8 cellular contexts compared by ENCODE assay signal in genomic region chr20:35953411-35954199, GRCh38. TPM values are rescaled to one million over a fixed set of nuclear protein-coding genes. Genes with fewer than 3 reads are reported as not detected.
DNase-seq lines count a peak whose midpoint lies in the region; TF ChIP-seq lines count a peak whose summit lies in the region.

No MANE protein-coding gene starts in this region.

- H3K36me3 ChIP-seq in GM23248 (ENCODE audit: low read depth), result no peaks in the 10 kb centered on the region; the same call in 1 of the 2 replicates
- H3K36me3 ChIP-seq in MG63, result peaks cover 40% of the 10 kb centered on the region
- no peaks in the 10 kb centered on the region for H3K36me3 ChIP-seq in liver (ENCODE audit: control insufficient read depth in 4 of 4, insufficient read depth in 3 of 4, low read depth in 1 of 4, low read length in 3 of 4)

- intact Hi-C loops in activated CD4-positive, alpha-beta T cell treated with anti-CD3 and anti-CD28 coated beads, Interleukin-2, amount 10 ng/mL, durations not matched to agents 24 days and 14 days (cut with micrococcal nuclease), result loop anchor here (1.0 to 10.0 kb wide), 10 partner anchors 59 to 1591 kb away; partner anchors contain the start of genes CEP250, CPNE1, ITCH and MMP24OS

- DNase-seq in EH (ENCODE audit: low read depth) (peak; percentile 61), GM23248 (peak; percentile 76), MG63 (peak; percentile 53), NCI-H510A treated with DMSO at 0.1 percent for 48 hours (lab: John Stamatoyannopoulos, UW) (no peak)
- DNase-seq in activated CD4-positive, alpha-beta T cell treated with anti-CD3 and anti-CD28 coated beads, Interleukin-2, amount 10 ng/mL, durations not matched to agents 24 days and 14 days, result peak; percentile 93
- peak; percentile 26 to 60 (median 30) for DNase-seq in stimulated activated CD4-positive, alpha-beta T cell treated with anti-CD3 and anti-CD28 coated beads, TNF-alpha, amount 100 ng/mL, for 24 hours (ENCODE audit: low read depth in 3 of 3)

- no peaks in the 10 kb centered on the region for H3K27me3 ChIP-seq in GM23248 (replicated peaks; ENCODE audit: insufficient read depth)
- no peaks in the 10 kb centered on the region for H3K27me3 ChIP-seq in MG63
- no peaks in the 10 kb centered on the region for H3K27me3 ChIP-seq in liver (ENCODE audit: control insufficient read depth in 4 of 4, insufficient read depth in 4 of 4, low read length in 3 of 4)

- H3K4me3 Mint-ChIP-seq in activated CD4-positive, alpha-beta T cell treated with anti-CD3 and anti-CD28 coated beads, Interleukin-2, amount 10 ng/mL, durations not matched to agents 24 days and 14 days, result peak overlapping the region; percentile 100

- H3K4me1 ChIP-seq in GM23248 (ENCODE audit: insufficient read depth) (peaks cover 18% of the 10 kb centered on the region), liver (ENCODE audit: control insufficient read depth in 4 of 4, insufficient read depth in 4 of 4, low read length in 3 of 4) (peaks cover 0 to 27% (median 16%) of the 10 kb centered on the region in 4 donors)

- no peaks in the 10 kb centered on the region for H4K20me1 ChIP-seq in GM23248 (ENCODE audit: insufficient read depth)

- 1 to 2% methylated on average over 61 of the region's 64 CpGs for WGBS in GM23248 (ENCODE audit: low coverage in 1 of 2, low lambda C conversion rate in 2 of 2, missing lambda C conversion rate in 2 of 2), 2 experiments
- under 1% methylated on average over 64 of the region's 64 CpGs for WGBS in liver

- in situ Hi-C loops in GM23248 (cut with MboI), result no loop called here

- no peaks in the 10 kb centered on the region for H3K9me3 ChIP-seq in GM23248 (ENCODE audit: low read depth)
- no peaks in the 10 kb centered on the region for H3K9me3 ChIP-seq in MG63
- no peaks in the 10 kb centered on the region for H3K9me3 ChIP-seq in liver (ENCODE audit: control insufficient read depth in 4 of 4, low read length in 3 of 4)

- peaks cover 2% of the 10 kb centered on the region for H3K27me3 Mint-ChIP-seq in activated CD4-positive, alpha-beta T cell treated with anti-CD3 and anti-CD28 coated beads, Interleukin-2, amount 10 ng/mL, durations not matched to agents 24 days and 14 days

- peaks cover 2% of the 10 kb centered on the region for H3K36me3 Mint-ChIP-seq in activated CD4-positive, alpha-beta T cell treated with anti-CD3 and anti-CD28 coated beads, Interleukin-2, amount 10 ng/mL, durations not matched to agents 24 days and 14 days (ENCODE audit: low read depth)

- peaks cover 26% of the 10 kb centered on the region for H3F3A ChIP-seq in GM23248 (ENCODE audit: insufficient read depth)

- H3K4me1 Mint-ChIP-seq in activated CD4-positive, alpha-beta T cell treated with anti-CD3 and anti-CD28 coated beads, Interleukin-2, amount 10 ng/mL, durations not matched to agents 24 days and 14 days, result peaks cover 14% of the 10 kb centered on the region

- H3K27ac ChIP-seq in GM23248 (peak overlapping the region; percentile 87), cingulate gyrus (ENCODE audit: low read depth, low read length) (peak overlapping the region; percentile 89), liver (ENCODE audit: low read depth in 1 of 2, low read length in 2 of 2) (peak overlapping the region; percentile 95 to 98)

- H2AFZ ChIP-seq in GM23248, result peak overlapping the region; percentile 91

- no peak for TF ChIP-seq RAD21 in liver (IDR thresholded peaks at IDR 0.05)

- H3K79me2 ChIP-seq in GM23248 (ENCODE audit: insufficient read depth), result peaks cover 39% of the 10 kb centered on the region

- H3K9me3 Mint-ChIP-seq in activated CD4-positive, alpha-beta T cell treated with anti-CD3 and anti-CD28 coated beads, Interleukin-2, amount 10 ng/mL, durations not matched to agents 24 days and 14 days, result peaks cover 2% of the 10 kb centered on the region

- H3K4me3 ChIP-seq in GM23248, result peak overlapping the region; percentile 83
- H3K4me3 ChIP-seq in MG63, result peak overlapping the region; percentile 97
- H3K4me3 ChIP-seq in liver (ENCODE audit: low read depth in 1 of 3, low read length in 3 of 3), result peak overlapping the region; percentile 79 to 92 (median 89)

- peak overlapping the region; percentile 100 for H3K27ac Mint-ChIP-seq in activated CD4-positive, alpha-beta T cell treated with anti-CD3 and anti-CD28 coated beads, Interleukin-2, amount 10 ng/mL, durations not matched to agents 24 days and 14 days

- no peak for TF ChIP-seq CTCF in liver (IDR thresholded peaks at IDR 0.05; ENCODE audit: low read depth, low read length, missing input control)

- no peaks in the 10 kb centered on the region for H3K9me2 ChIP-seq in GM23248 (ENCODE audit: insufficient read depth)

- peak overlapping the region; percentile 92 for H3K9ac ChIP-seq in GM23248
- H3K9ac ChIP-seq in liver (ENCODE audit: low read depth in 1 of 2, low read length in 2 of 2), result peak overlapping the region; percentile 68 to 86

- H3K4me2 ChIP-seq in GM23248 (ENCODE audit: unreplicated experiment), result peak overlapping the region; percentile 97

TF ChIP-seq in liver, 16 proteins besides CTCF, POLR2A, EP300 and RAD21:
- no peak for TF ChIP-seq HNF4G (IDR thresholded peaks at IDR 0.05)
- TF ChIP-seq, protein P1, sequence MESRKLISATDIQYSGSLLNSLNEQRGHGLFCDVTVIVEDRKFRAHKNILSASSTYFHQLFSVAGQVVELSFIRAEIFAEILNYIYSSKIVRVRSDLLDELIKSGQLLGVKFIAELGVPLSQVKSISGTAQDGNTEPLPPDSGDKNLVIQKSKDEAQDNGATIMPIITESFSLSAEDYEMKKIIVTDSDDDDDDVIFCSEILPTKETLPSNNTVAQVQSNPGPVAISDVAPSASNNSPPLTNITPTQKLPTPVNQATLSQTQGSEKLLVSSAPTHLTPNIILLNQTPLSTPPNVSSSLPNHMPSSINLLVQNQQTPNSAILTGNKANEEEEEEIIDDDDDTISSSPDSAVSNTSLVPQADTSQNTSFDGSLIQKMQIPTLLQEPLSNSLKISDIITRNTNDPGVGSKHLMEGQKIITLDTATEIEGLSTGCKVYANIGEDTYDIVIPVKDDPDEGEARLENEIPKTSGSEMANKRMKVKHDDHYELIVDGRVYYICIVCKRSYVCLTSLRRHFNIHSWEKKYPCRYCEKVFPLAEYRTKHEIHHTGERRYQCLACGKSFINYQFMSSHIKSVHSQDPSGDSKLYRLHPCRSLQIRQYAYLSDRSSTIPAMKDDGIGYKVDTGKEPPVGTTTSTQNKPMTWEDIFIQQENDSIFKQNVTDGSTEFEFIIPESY (IDR thresholded peaks at IDR 0.05), result no peak
- no peak for TF ChIP-seq NR2F2 (IDR thresholded peaks at IDR 0.05)
- no peak for TF ChIP-seq JUND (IDR thresholded peaks at IDR 0.05)

RNA-seq across cellular contexts. Expression of gene SCAND1, which starts 0.7 kb away (rescaled TPM):
- 66.6 TPM in 2 replicates for total RNA-seq in GM23248 (2014; rRNA removed; shearing (Covaris generic))
- 127 and 133 TPM in 2 replicates for polyA plus RNA-seq in GM23248 (2016; fragmentation: Nextera tagmentation; extraction: Ambion mirVana)
- 29.8 and 79.0 TPM in 2 replicates for total RNA-seq in MG63 (2014; rRNA removed; shearing (Covaris generic); ENCODE audit: low replicate concordance)
- total RNA-seq in activated CD4-positive, alpha-beta T cell treated with anti-CD3 and anti-CD28 coated beads, Interleukin-2, amount 10 ng/mL, durations not matched to agents 24 days and 14 days, result 35.1 and 38.1 TPM in 2 replicates
- total RNA-seq in liver, result 10 to 100 TPM; 39.7 to 44.2 TPM
- polyA plus RNA-seq in liver, result 100 to 1,000 TPM in 1 of 2 donors, 10 to 100 TPM in 1; 80.3 to 126 TPM

RNA-seq across cellular contexts. Expression of gene CNBD2, which starts 14.8 kb away (rescaled TPM):
- 6.6 TPM in 1 of 2 replicates, not detected in the other for total RNA-seq in GM23248 (2014; rRNA removed; shearing (Covaris generic))
- polyA plus RNA-seq in GM23248 (2016; fragmentation: Nextera tagmentation; extraction: Ambion mirVana), result 0.28 and 1.7 TPM in 2 replicates
- total RNA-seq in MG63 (2014; rRNA removed; shearing (Covaris generic); ENCODE audit: low replicate concordance), result 3.4 TPM in 1 of 2 replicates, not detected in the other
- 3.1 and 3.8 TPM in 2 replicates for total RNA-seq in activated CD4-positive, alpha-beta T cell treated with anti-CD3 and anti-CD28 coated beads, Interleukin-2, amount 10 ng/mL, durations not matched to agents 24 days and 14 days
- 1 to 10 TPM; 2.3 to 2.8 TPM for total RNA-seq in liver
- 1 to 10 TPM; 2.2 to 3.1 TPM for polyA plus RNA-seq in liver
